In genomic region chr16:30571444-30572322, GRCh38 we compare ENCODE assay signal across 8 cellular contexts. TPM values are rescaled to one million over a fixed set of nuclear protein-coding genes. Genes with fewer than 3 reads are reported as not detected.
A peak's percentile ranks its signal among the peaks of the same experiment; 100 is the strongest.
DNase-seq lines count a peak whose midpoint lies in the region; ATAC-seq lines count a peak whose summit lies in the region.

ZNF688 (minus strand) TSS chr16:30571714; CDS start chr16:30571629, 85 bp downstream.

- intact Hi-C loops in CD4-positive, alpha-beta memory T cell (cut with micrococcal nuclease) = loop anchor here (1.0 to 5.0 kb wide), 10 partner anchors 13 to 141 kb away; partner anchors contain the start of genes DCTPP1, FBRS, PRR14 and SRCAP

- H3K27ac Mint-ChIP-seq in CD4-positive, alpha-beta memory T cell = peak within 1 kb of the TSS; percentile 96 to 97 (median 97)
- H3K27ac Mint-ChIP-seq in effector memory CD8-positive, alpha-beta T cell = peak within 1 kb of the TSS; percentile 86 to 95

- peaks cover 23 to 54% (median 38%) of the 10 kb centered on the region in 4 donors for H3K4me1 Mint-ChIP-seq in CD4-positive, alpha-beta memory T cell
- peaks cover 26 to 34% of the 10 kb centered on the region in 2 donors for H3K4me1 Mint-ChIP-seq in effector memory CD8-positive, alpha-beta T cell (ENCODE audit: low read depth in 2 of 2)

- CTCF ChIA-PET in CD4-positive, alpha-beta memory T cell (lab: Charles Lee; ENCODE audit: partially characterized antibody) = interaction anchor here (0.6 to 2.8 kb wide), 12 partner anchors 9 to 143 kb away, joined by 3 to 26 read pairs (median 5); partner anchors contain the start of genes DCTPP1, FBRS, ZNF747 and ZNF764

- H3K9me3 ChIP-seq in CD4-positive, alpha-beta memory T cell (ENCODE audit: control insufficient read depth in 1 of 2, low read length in 2 of 2) = no peaks in the 10 kb centered on the region

- peaks cover 4% of the 10 kb centered on the region for H3K36me3 ChIP-seq in CD4-positive, alpha-beta memory T cell (ENCODE audit: insufficient read depth, low read length)

- no peaks in the 10 kb centered on the region for H3K27me3 Mint-ChIP-seq in CD4-positive, alpha-beta memory T cell
- H3K27me3 Mint-ChIP-seq in effector memory CD8-positive, alpha-beta T cell = no peaks in the 10 kb centered on the region

- peaks cover 0 to 7% of the 10 kb centered on the region in 2 donors for H3K36me3 Mint-ChIP-seq in CD4-positive, alpha-beta memory T cell
- peaks cover 9% of the 10 kb centered on the region for H3K36me3 Mint-ChIP-seq in effector memory CD8-positive, alpha-beta T cell (ENCODE audit: insufficient read depth)

- H3K27ac ChIP-seq in CD4-positive, alpha-beta memory T cell (ENCODE audit: low read depth, low read length) = peak within 1 kb of the TSS; percentile 90

- H3K4me3 Mint-ChIP-seq in CD4-positive, alpha-beta memory T cell = peak within 1 kb of the TSS; percentile 86 to 96 (median 91)
- H3K4me3 Mint-ChIP-seq in effector memory CD8-positive, alpha-beta T cell = peak within 1 kb of the TSS; percentile 83 to 91

- ATAC-seq in GM19463 (IDR thresholded peaks at IDR 0.05; ENCODE audit: unreplicated experiment) = peak; percentile 69
- ATAC-seq in effector memory CD8-positive, alpha-beta T cell (replicated peaks) = peak; percentile 82

- no peaks in the 10 kb centered on the region for H3K27me3 ChIP-seq in CD4-positive, alpha-beta memory T cell (ENCODE audit: insufficient read depth, low read length)

- H3K9me3 Mint-ChIP-seq in CD4-positive, alpha-beta memory T cell = no peaks in the 10 kb centered on the region
- H3K9me3 Mint-ChIP-seq in effector memory CD8-positive, alpha-beta T cell = no peaks in the 10 kb centered on the region

- DNase-seq in CD4-positive, alpha-beta memory T cell = peak; percentile 94 to 100 (median 97)
- DNase-seq in HS-5 (ENCODE audit: low read depth) = peak; percentile 87
- peak; percentile 92 for DNase-seq in NK-92 treated with Interleukin-12 subunit alpha and Interleukin-12 subunit beta, amount 100 ng/mL, for 24 hours (lab: John Stamatoyannopoulos, UW)
- DNase-seq in activated CD8-positive, alpha-beta memory T cell treated with anti-CD3 and anti-CD28 coated beads for 24 hours = peak; percentile 95
- DNase-seq in effector memory CD8-positive, alpha-beta T cell = peak; percentile 91 to 94 (median 93)
- peak; percentile 99 for DNase-seq in medulla oblongata (ENCODE audit: extremely low spot score)
- DNase-seq in stimulated activated CD8-positive, alpha-beta memory T cell treated with anti-CD3 and anti-CD28 coated beads, Interleukin-12 subunit alpha, Interleukin-12 subunit beta, amount 100 ng/mL, for 1 hour (ENCODE audit: low read depth) = peak; percentile 93

- H3K4me1 ChIP-seq in CD4-positive, alpha-beta memory T cell (ENCODE audit: insufficient read depth, low read length) = peaks cover 53% of the 10 kb centered on the region

- POLR2A ChIA-PET in CD4-positive, alpha-beta memory T cell (lab: Charles Lee; ENCODE audit: partially characterized antibody) = interaction anchor here (0.7 to 3.7 kb wide), 32 partner anchors 9 to 506 kb away, joined by 3 to 188 read pairs (median 8); partner anchors contain the start of genes ALDOA, DCTPP1, FBRS and ITGAL

- H3K4me3 ChIP-seq in CD4-positive, alpha-beta memory T cell (ENCODE audit: low read length in 2 of 2) = peak within 1 kb of the TSS; percentile 65 to 71

RNA-seq across cellular contexts. Expression of gene ZNF688, which starts in this region (rescaled TPM):
- 10 to 100 TPM; 21.4 to 22.7 TPM for total RNA-seq in CD4-positive, alpha-beta memory T cell
- polyA plus RNA-seq in CD4-positive, alpha-beta memory T cell = 10 to 100 TPM; 31.7 to 33.8 TPM

Comparison
In these comparisons a context has a peak if more than half of its experiments do, and no peak if none do; other contexts are left out.
1. Peak in every context shown above with its lines: DNase-seq, ATAC-seq, H3K4me3 ChIP-seq and H3K27ac ChIP-seq.